ENCODE assay signal across 1 cellular context in genomic region chr10:86345296-86346168, GRCh38.
TF ChIP-seq lines count a peak whose summit lies in the region.

No MANE protein-coding gene starts in this region.

TF ChIP-seq in HepG2, 621 proteins besides CTCF, POLR2A, EP300 and RAD21 (continued from another document):
- TF ChIP-seq ZBTB43 (CRISPR knock-in tag; conservative IDR thresholded peaks at IDR 0.05) (no peak), ZNF362 (CRISPR knock-in tag; IDR thresholded peaks at IDR 0.05; ENCODE audit: borderline replicate concordance) (no peak), GMEB2 (CRISPR knock-in tag; IDR thresholded peaks at IDR 0.05; ENCODE audit: low read depth) (no peak), HNF4G (IDR thresholded peaks at IDR 0.05; ENCODE audit: borderline replicate concordance, low read depth, low read length) (no peak), HNF4G (CRISPR knock-in tag; IDR thresholded peaks at IDR 0.05; ENCODE audit: borderline replicate concordance, low read depth) (no peak), SP1 (IDR thresholded peaks at IDR 0.05) (no peak), SP1 (CRISPR knock-in tag; IDR thresholded peaks at IDR 0.05) (no peak), SRY (CRISPR knock-in tag; IDR thresholded peaks at IDR 0.05) (no peak), PRMT3 (CRISPR knock-in tag; IDR thresholded peaks at IDR 0.05; ENCODE audit: borderline replicate concordance, low read depth) (no peak)
